Comparison of ENCODE assay signal across 18 cellular contexts in the genomic region with DNA sequence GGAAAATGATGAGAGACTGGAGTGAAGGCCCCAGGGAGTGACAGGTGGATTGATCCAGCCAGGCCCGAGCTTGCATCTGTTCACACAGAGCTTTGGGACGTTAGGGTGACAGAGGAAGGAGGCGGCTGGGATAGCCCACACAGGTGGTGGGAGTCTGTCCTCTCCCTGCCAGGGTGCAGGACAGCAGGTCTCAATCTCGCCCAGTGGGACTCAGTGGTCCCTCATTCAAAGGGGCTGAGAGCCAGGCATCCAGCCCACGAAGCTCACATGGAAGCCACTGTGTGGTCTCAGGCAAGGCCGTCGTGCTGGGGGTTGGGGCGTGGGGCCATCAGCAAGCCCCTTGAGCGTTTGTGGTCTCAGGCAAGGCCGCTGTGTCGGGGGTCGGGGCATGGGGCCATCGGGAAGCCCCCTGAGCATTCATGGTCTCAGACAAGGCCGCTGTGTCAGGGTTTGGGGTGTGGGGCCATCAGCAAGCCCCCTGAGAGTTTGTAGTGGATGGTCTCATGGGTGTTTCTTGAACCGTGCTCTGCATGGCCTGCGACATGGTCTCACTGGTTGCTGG. TPM values are rescaled to one million over a fixed set of nuclear protein-coding genes. Genes with fewer than 3 reads are reported as not detected.
A peak's percentile ranks its signal among the peaks of the same experiment; 100 is the strongest.
DNase-seq lines count a peak whose midpoint lies in the region; ATAC-seq and TF ChIP-seq lines count a peak whose summit lies in the region.
"Had no signal": no experiment of that assay in that cellular context is flagged by ENCODE, and none has a peak within 500 bp of the region (broad histone marks: within the 10 kb centered on the region; RNA-seq: fewer than 3 reads in every experiment).

No MANE protein-coding gene starts in this region.

- TF ChIP-seq CTCF in upper lobe of right lung (IDR thresholded peaks at IDR 0.05), result no peak
- no peak for TF ChIP-seq CTCF in psoas muscle (IDR thresholded peaks at IDR 0.05)

- H3K9me3 ChIP-seq in upper lobe of right lung (no peaks in the 10 kb centered on the region), psoas muscle (no peaks in the 10 kb centered on the region)

- peaks cover 9% of the 10 kb centered on the region for H3K4me1 Mint-ChIP-seq in central memory CD8-positive, alpha-beta T cell
- H3K4me1 Mint-ChIP-seq in naive thymus-derived CD8-positive, alpha-beta T cell, result peaks cover 6 to 13% (median 11%) of the 10 kb centered on the region in 4 donors

- H3K4me1 ChIP-seq in upper lobe of right lung (no peaks in the 10 kb centered on the region), psoas muscle (no peaks in the 10 kb centered on the region)

- peak; percentile 47 for DNase-seq in activated effector memory CD4-positive, alpha-beta T cell treated with anti-CD3 and anti-CD28 coated beads, Interleukin-2, amount 50 U/mL, for 16 hours
- no peak for DNase-seq in activated effector memory CD4-positive, alpha-beta T cell treated with Interleukin-2 at 50 U/mL for 16 hours
- no peak for DNase-seq in central memory CD8-positive, alpha-beta T cell (ENCODE audit: low spot score in 2 of 2)
- no peak for DNase-seq in naive thymus-derived CD8-positive, alpha-beta T cell
- DNase-seq in upper lobe of right lung (peak; percentile 47), psoas muscle (no peak), NCI-H1436 (lab: John Stamatoyannopoulos, UW) (no peak), left lobe of liver (ENCODE audit: low spot score) (no peak)
- DNase-seq: 8988T; CD4-positive, alpha-beta T cell; GM23248; NCI-H1092 treated with DMSO at 0.1 percent for 48 hours; NCI-H2227 treated with DMSO at 0.1 percent for 48 hours; NCI-H524 treated with DMSO at 0.1 percent for 48 hours; PC-9; SIG-M5 had no signal

- H3K27ac Mint-ChIP-seq in central memory CD8-positive, alpha-beta T cell (ENCODE audit: low read depth), result peak overlapping the region; percentile 18
- peak overlapping the region in 8 of 10 donors; percentile 11 to 90 (median 73) for H3K27ac Mint-ChIP-seq in naive thymus-derived CD8-positive, alpha-beta T cell
- H3K27ac Mint-ChIP-seq: CD4-positive, alpha-beta T cell had no signal

- ATAC-seq in central memory CD8-positive, alpha-beta T cell (replicated peaks; ENCODE audit: extremely low read depth, poor library complexity, severe bottlenecking), result no peak
- no peak for ATAC-seq in naive thymus-derived CD8-positive, alpha-beta T cell
- peak; percentile 14 for ATAC-seq in upper lobe of right lung
- no peak for ATAC-seq in psoas muscle
- ATAC-seq in left lobe of liver, result no peak
- ATAC-seq: HCT116 had no signal

- H3K27ac ChIP-seq in upper lobe of right lung (no peak overlapping the region), psoas muscle (no peak overlapping the region)
- H3K27ac ChIP-seq: GM23248, PC-9, RWPE1 had no signal

- no peaks in the 10 kb centered on the region for H3K36me3 ChIP-seq in upper lobe of right lung
- no peaks in the 10 kb centered on the region for H3K36me3 ChIP-seq in psoas muscle (ENCODE audit: insufficient read depth in 1 of 2, low read depth in 1 of 2)

- H3K36me3 Mint-ChIP-seq in central memory CD8-positive, alpha-beta T cell (ENCODE audit: insufficient read depth), result peaks cover 3% of the 10 kb centered on the region
- no peaks in the 10 kb centered on the region for H3K36me3 Mint-ChIP-seq in naive thymus-derived CD8-positive, alpha-beta T cell

- intact Hi-C loops in upper lobe of right lung (cut with DNase I) (no loop called here), psoas muscle (cut with DNase I) (no loop called here)

- no peaks in the 10 kb centered on the region for H3K9me3 Mint-ChIP-seq in central memory CD8-positive, alpha-beta T cell
- H3K9me3 Mint-ChIP-seq in naive thymus-derived CD8-positive, alpha-beta T cell, result no peaks in the 10 kb centered on the region
- H3K9me3 Mint-ChIP-seq: CD4-positive, alpha-beta T cell had no signal

- WGBS in psoas muscle, 3 donors, result 77 to 86% (median 80%) methylated on average over 15 to 16 of the region's 16 CpGs

- POLR2A ChIA-PET in naive thymus-derived CD8-positive, alpha-beta T cell (lab: Charles Lee), result no interaction called here

- no peak overlapping the region for H3K4me3 Mint-ChIP-seq in central memory CD8-positive, alpha-beta T cell
- H3K4me3 Mint-ChIP-seq in naive thymus-derived CD8-positive, alpha-beta T cell, result peak overlapping the region in 1 of 10 donors; percentile 2
- H3K4me3 Mint-ChIP-seq: CD4-positive, alpha-beta T cell had no signal

- H3K4me3 ChIP-seq in upper lobe of right lung, result no peak overlapping the region
- no peak overlapping the region for H3K4me3 ChIP-seq in psoas muscle
- H3K4me3 ChIP-seq: GM23248, PC-9 had no signal

- peaks cover 11% of the 10 kb centered on the region for H3K27me3 Mint-ChIP-seq in central memory CD8-positive, alpha-beta T cell
- peaks cover 0 to 6% (median 2%) of the 10 kb centered on the region in 5 donors for H3K27me3 Mint-ChIP-seq in naive thymus-derived CD8-positive, alpha-beta T cell

- H3K27me3 ChIP-seq in upper lobe of right lung (peaks cover 3% of the 10 kb centered on the region), psoas muscle (ENCODE audit: insufficient read depth in 3 of 3, low read length in 2 of 3) (peaks cover 0 to 2% (median 0%) of the 10 kb centered on the region in 3 donors)

RNA-seq across cellular contexts. Expression of gene KCNG2, which starts 8.3 kb away (rescaled TPM):
- not detected for total RNA-seq in naive thymus-derived CD8-positive, alpha-beta T cell
- polyA plus RNA-seq in naive thymus-derived CD8-positive, alpha-beta T cell, result not detected
- total RNA-seq in upper lobe of right lung, result 0.46 TPM
- under 1 TPM in 3 of 4 donors, not detected in 1; 0.20 to 0.54 (median 0.27) TPM for total RNA-seq in psoas muscle
- polyA plus RNA-seq in psoas muscle, result under 1 TPM in 2 of 3 donors, not detected in 1; 0.04 to 0.29 TPM
- total RNA-seq in left lobe of liver, result not detected
- total RNA-seq: CD4-positive, alpha-beta T cell; GM23248; PC-9 had no signal
- polyA plus RNA-seq: GM23248 had no signal

Comparison
In these comparisons a context has a peak if more than half of its experiments do, and no peak if none do; other contexts are left out.
1. DNase-seq: peak in activated effector memory CD4-positive, alpha-beta T cell treated with anti-CD3 and anti-CD28 coated beads, Interleukin-2, amount 50 U/mL, for 16 hours (single experiment) and upper lobe of right lung (single experiment); none in activated effector memory CD4-positive, alpha-beta T cell treated with Interleukin-2 at 50 U/mL for 16 hours (single experiment), central memory CD8-positive, alpha-beta T cell (0 of 2), naive thymus-derived CD8-positive, alpha-beta T cell (0 of 10), psoas muscle (0 of 2), NCI-H1436 (single experiment) and left lobe of liver (single experiment).